ENCODE assay signal across 13 cellular contexts in the genomic region with DNA sequence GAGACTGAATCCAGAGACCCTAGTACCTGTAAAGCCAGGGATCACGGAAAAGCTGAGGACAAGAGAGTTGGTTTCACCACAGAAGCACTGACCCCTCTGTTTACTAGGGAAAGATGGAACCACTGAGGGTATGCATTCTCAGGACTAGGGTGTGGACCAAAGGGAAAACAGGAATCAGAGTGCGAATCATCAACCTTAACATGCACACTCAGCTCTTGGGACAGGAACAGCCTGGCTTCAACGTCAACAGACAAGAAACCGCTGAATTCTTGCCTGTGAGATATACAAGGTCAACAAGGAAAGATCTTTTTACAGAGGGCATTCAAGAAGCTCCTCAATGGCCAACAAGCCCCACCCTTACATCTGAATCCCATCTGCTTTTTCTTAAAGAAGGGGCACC. TPM values are rescaled to one million over a fixed set of nuclear protein-coding genes. Genes with fewer than 3 reads are reported as not detected.
A peak's percentile ranks its signal among the peaks of the same experiment; 100 is the strongest.
DNase-seq lines count a peak whose midpoint lies in the region; ATAC-seq and TF ChIP-seq lines count a peak whose summit lies in the region.
"Had no signal": no experiment of that assay in that cellular context is flagged by ENCODE, and none has a peak within 500 bp of the region (broad histone marks: within the 10 kb centered on the region; RNA-seq: fewer than 3 reads in every experiment).

No MANE protein-coding gene starts in this region.

- peaks cover 32% of the 10 kb centered on the region for H3K36me3 Mint-ChIP-seq in neural progenitor cell
- no peaks in the 10 kb centered on the region for H3K36me3 Mint-ChIP-seq in activated CD4-positive, alpha-beta memory T cell treated with anti-CD3 and anti-CD28 coated beads for 36 hours
- H3K36me3 Mint-ChIP-seq: natural killer cell treated with Interleukin-12 subunit alpha and Interleukin-12 subunit beta and Interleukin-15 and Interleukin-18, amount 100 ng/mL, for 72 hours had no signal

- ATAC-seq in PC-3 (peak; percentile 78), Right ventricle myocardium superior (ENCODE audit: poor library complexity) (no peak), GM19035 (IDR thresholded peaks at IDR 0.05; ENCODE audit: unreplicated experiment) (no peak)
- ATAC-seq: body of pancreas; natural killer cell treated with Interleukin-12 subunit alpha and Interleukin-12 subunit beta and Interleukin-15 and Interleukin-18, amount 100 ng/mL, for 72 hours had no signal

- H3K4me2 ChIP-seq in PC-3 (ENCODE audit: low read length) (peak overlapping the region; percentile 1; the same call in 1 of the 2 replicates), fibroblast of lung (ENCODE audit: extremely low read depth, insufficient read depth, low read length) (no peak overlapping the region), neural progenitor cell (no peak overlapping the region)
- H3K4me2 ChIP-seq: KMS-11 had no signal

- H3K4me1 ChIP-seq in PC-3 (ENCODE audit: insufficient read depth, low read length) (peaks cover 19% of the 10 kb centered on the region), fibroblast of lung (ENCODE audit: control insufficient read depth, extremely low read depth, insufficient read depth, low read length) (no peaks in the 10 kb centered on the region), neural progenitor cell (peaks cover 10% of the 10 kb centered on the region)

- no peak overlapping the region for H3K4me3 ChIP-seq in PC-3 (ENCODE audit: low read length)
- no peak overlapping the region for H3K4me3 ChIP-seq in fibroblast of lung (replicated peaks in 1 of 4; ENCODE audit: control extremely low read depth in 1 of 4, insufficient read depth in 1 of 4, low read depth in 3 of 4, low read length in 4 of 4)
- H3K4me3 ChIP-seq in neural progenitor cell, result no peak overlapping the region
- H3K4me3 ChIP-seq: body of pancreas, vagina had no signal

- CTCF ChIA-PET in PC-3 (lab: Charles Lee), result interaction anchor here (0.7 kb wide), 1 partner anchor 12 kb away, joined by 3 read pairs; no protein-coding TSS in a partner anchor
- CTCF ChIA-PET in activated CD4-positive, alpha-beta memory T cell treated with anti-CD3 and anti-CD28 coated beads for 36 hours (lab: Charles Lee), result no interaction called here

- H3K27ac ChIP-seq in PC-3 (ENCODE audit: low read length) (peak overlapping the region; percentile 76), fibroblast of lung (ENCODE audit: insufficient read depth, low read length) (no peak overlapping the region), neural progenitor cell (no peak overlapping the region)
- H3K27ac ChIP-seq: KMS-11, vagina had no signal

- no peaks in the 10 kb centered on the region for H3K9me3 ChIP-seq in PC-3 (ENCODE audit: low read length)
- no peaks in the 10 kb centered on the region for H3K9me3 ChIP-seq in fibroblast of lung (ENCODE audit: control insufficient read depth, insufficient read depth, low read depth, low read length)
- no peaks in the 10 kb centered on the region for H3K9me3 ChIP-seq in neural progenitor cell (ENCODE audit: low read depth)
- H3K9me3 ChIP-seq: body of pancreas, vagina had no signal

- H4K20me1 ChIP-seq in PC-3 (ENCODE audit: low read length), result no peaks in the 10 kb centered on the region
- H4K20me1 ChIP-seq in fibroblast of lung (ENCODE audit: control insufficient read depth, extremely low read depth, insufficient read depth, low read length), result no peaks in the 10 kb centered on the region
- H4K20me1 ChIP-seq in neural progenitor cell (ENCODE audit: low read depth), result peaks cover 85% of the 10 kb centered on the region

- H3K27me3 ChIP-seq in PC-3 (ENCODE audit: low read length), result no peaks in the 10 kb centered on the region
- H3K27me3 ChIP-seq in fibroblast of lung (ENCODE audit: control insufficient read depth, insufficient read depth, low read length), result no peaks in the 10 kb centered on the region
- H3K27me3 ChIP-seq in neural progenitor cell, result peaks cover 57% of the 10 kb centered on the region
- H3K27me3 ChIP-seq: body of pancreas, vagina had no signal

- H3K79me2 ChIP-seq in PC-3 (ENCODE audit: low read length), result peaks cover 31% of the 10 kb centered on the region
- H3K79me2 ChIP-seq in fibroblast of lung (ENCODE audit: control insufficient read depth, insufficient read depth, low read length), result peaks cover 90% of the 10 kb centered on the region
- H3K79me2 ChIP-seq in neural progenitor cell (ENCODE audit: low read depth), result no peaks in the 10 kb centered on the region

- no TSS peak for BruUV-seq in PC-3 (replicated peaks; lab: Mats Ljungman, UMichigan)

- H3K27me3 Mint-ChIP-seq in neural progenitor cell (ENCODE audit: insufficient read depth, low read depth), result peaks cover 5% of the 10 kb centered on the region
- H3K27me3 Mint-ChIP-seq in activated CD4-positive, alpha-beta memory T cell treated with anti-CD3 and anti-CD28 coated beads for 36 hours, result peaks cover 10% of the 10 kb centered on the region

- no peak overlapping the region for H3K4me3 Mint-ChIP-seq in neural progenitor cell
- H3K4me3 Mint-ChIP-seq in activated CD4-positive, alpha-beta memory T cell treated with anti-CD3 and anti-CD28 coated beads for 36 hours, result no peak overlapping the region
- H3K4me3 Mint-ChIP-seq: natural killer cell treated with Interleukin-12 subunit alpha and Interleukin-12 subunit beta and Interleukin-15 and Interleukin-18, amount 100 ng/mL, for 72 hours had no signal

- TF ChIP-seq CTCF in PC-3 (conservative IDR thresholded peaks at IDR 0.05; ENCODE audit: low read depth, low read length) (no peak), fibroblast of lung (conservative IDR thresholded peaks at IDR 0.05 in 1 of 2, IDR thresholded peaks at IDR 0.05 in 1 of 2; ENCODE audit: low read depth in 1 of 2, low read length in 2 of 2) (no peak), neural progenitor cell (IDR thresholded peaks at IDR 0.05) (no peak)

- peaks cover 36% of the 10 kb centered on the region for H3K4me1 Mint-ChIP-seq in neural progenitor cell
- no peaks in the 10 kb centered on the region for H3K4me1 Mint-ChIP-seq in activated CD4-positive, alpha-beta memory T cell treated with anti-CD3 and anti-CD28 coated beads for 36 hours (ENCODE audit: low read depth)

- POLR2A ChIA-PET in PC-3 (lab: Charles Lee; ENCODE audit: unreplicated experiment), result no interaction called here
- POLR2A ChIA-PET in activated CD4-positive, alpha-beta memory T cell treated with anti-CD3 and anti-CD28 coated beads for 36 hours (lab: Charles Lee), result no interaction called here

- intact Hi-C loops in PC-3 (cut with micrococcal nuclease) (no loop called here), Right ventricle myocardium superior (cut with DNase I) (no loop called here)
- intact Hi-C loops in activated CD4-positive, alpha-beta memory T cell treated with anti-CD3 and anti-CD28 coated beads for 36 hours (cut with micrococcal nuclease), result no loop called here

- no peak overlapping the region for H3K27ac Mint-ChIP-seq in neural progenitor cell
- H3K27ac Mint-ChIP-seq in activated CD4-positive, alpha-beta memory T cell treated with anti-CD3 and anti-CD28 coated beads for 36 hours, result no peak overlapping the region
- H3K27ac Mint-ChIP-seq: natural killer cell treated with Interleukin-12 subunit alpha and Interleukin-12 subunit beta and Interleukin-15 and Interleukin-18, amount 100 ng/mL, for 72 hours had no signal

- DNase-seq in AG20443 (ENCODE audit: low spot score) (peak; percentile 17), PC-3 (peak; percentile 66), fibroblast of lung (ENCODE audit: low read depth in 2 of 2) (peak; percentile 50 to 80), myocyte (ENCODE audit: low read depth) (peak; percentile 27), neural progenitor cell (ENCODE audit: low spot score) (no peak), Right ventricle myocardium superior (no peak)
- DNase-seq in activated CD4-positive, alpha-beta memory T cell treated with anti-CD3 and anti-CD28 coated beads for 36 hours, result no peak
- DNase-seq: body of pancreas, NCI-H2029 treated with DMSO at 0.1 percent for 48 hours had no signal

- no peak overlapping the region for H2AFZ ChIP-seq in PC-3 (ENCODE audit: low read length)
- no peak overlapping the region for H2AFZ ChIP-seq in fibroblast of lung (ENCODE audit: low read length)
- H2AFZ ChIP-seq in neural progenitor cell (replicated peaks), result no peak overlapping the region

- H3F3A ChIP-seq in PC-3 (ENCODE audit: low read length, unreplicated experiment) (no peaks in the 10 kb centered on the region), neural progenitor cell (ENCODE audit: low read depth) (peaks cover 20% of the 10 kb centered on the region)

- H3K9me2 ChIP-seq in PC-3 (replicated peaks; ENCODE audit: low read length), result no peaks in the 10 kb centered on the region

- H3K9ac ChIP-seq in PC-3 (ENCODE audit: low read length) (peak overlapping the region; percentile 28; the same call in 1 of the 2 replicates), fibroblast of lung (ENCODE audit: insufficient read depth, low read length) (no peak overlapping the region), neural progenitor cell (no peak overlapping the region)
- H3K9ac ChIP-seq: KMS-11 had no signal

- H3K36me3 ChIP-seq in PC-3 (ENCODE audit: low read depth, low read length) (no peaks in the 10 kb centered on the region; the same call in 1 of the 2 replicates), fibroblast of lung (ENCODE audit: control insufficient read depth, insufficient read depth, low read length) (peaks cover 3% of the 10 kb centered on the region), neural progenitor cell (no peaks in the 10 kb centered on the region)
- H3K36me3 ChIP-seq: vagina had no signal

- H3K9me3 Mint-ChIP-seq in neural progenitor cell, result peaks cover 10% of the 10 kb centered on the region
- no peaks in the 10 kb centered on the region for H3K9me3 Mint-ChIP-seq in activated CD4-positive, alpha-beta memory T cell treated with anti-CD3 and anti-CD28 coated beads for 36 hours
- H3K9me3 Mint-ChIP-seq: natural killer cell treated with Interleukin-12 subunit alpha and Interleukin-12 subunit beta and Interleukin-15 and Interleukin-18, amount 100 ng/mL, for 72 hours had no signal

RNA-seq across cellular contexts. Expression of a gene that starts 14.9 kb away (rescaled TPM):
- total RNA-seq in PC-3 (2014; rRNA removed), result 26.8 and 57.8 TPM in 2 replicates
- 32.1 and 38.5 TPM in 2 replicates for total RNA-seq in fibroblast of lung
- polyA plus RNA-seq in fibroblast of lung, result 19.7 and 21.7 TPM in 2 replicates
- 51.5 and 68.1 TPM in 2 replicates for polyA plus RNA-seq in fibroblast of lung (2012)
- 145 and 179 TPM in 2 replicates for polyA minus RNA-seq in fibroblast of lung (ENCODE audit: low replicate concordance)
- 27.7 and 32.3 TPM in 2 replicates for total RNA-seq in myocyte
- 68.9 TPM for polyA plus RNA-seq in myocyte (2012)
- total RNA-seq in neural progenitor cell (ENCODE audit: low replicate concordance), result 16.1 and 27.2 TPM in 2 replicates
- total RNA-seq in activated CD4-positive, alpha-beta memory T cell treated with anti-CD3 and anti-CD28 coated beads for 36 hours, result 10 to 100 TPM; 37.3 to 40.4 TPM
- 29.5 TPM for total RNA-seq in Right ventricle myocardium superior

Comparison
In these comparisons a context has a peak if more than half of its experiments do, and no peak if none do; other contexts are left out.
1. DNase-seq: peak in AG20443 (single experiment), PC-3 (single experiment), fibroblast of lung (2 of 2) and myocyte (single experiment); none in neural progenitor cell (single experiment), activated CD4-positive, alpha-beta memory T cell treated with anti-CD3 and anti-CD28 coated beads for 36 hours (single experiment) and Right ventricle myocardium superior (single experiment).